In the genomic region with DNA sequence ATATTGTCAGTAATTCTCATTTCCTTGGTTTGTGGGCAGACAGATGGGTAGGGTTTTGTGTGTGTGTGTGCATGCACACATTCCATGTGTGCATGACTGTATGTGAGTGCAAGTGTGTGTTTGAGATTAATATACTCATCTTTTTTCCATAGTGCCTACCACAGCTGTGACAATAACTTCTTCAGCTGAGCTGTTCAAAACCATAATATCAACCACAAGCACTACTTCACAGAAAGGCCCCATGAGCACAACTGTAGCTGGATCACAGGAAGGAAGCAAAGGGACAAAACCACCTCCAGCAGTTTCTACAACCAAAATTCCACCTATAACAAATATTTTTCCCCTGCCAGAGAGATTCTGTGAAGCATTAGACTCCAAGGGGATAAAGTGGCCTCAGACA, we compare ENCODE assay signal across 17 cellular contexts.
"Had no signal": no experiment of that assay in that cellular context is flagged by ENCODE, and none has a peak within 500 bp of the region (broad histone marks: within the 10 kb centered on the region; RNA-seq: fewer than 3 reads in every experiment).

No MANE protein-coding gene starts in this region.

- DNase-seq: activated B cell treated with CpG ODN at 0.5 μM for 24 hours; activated CD4-positive, alpha-beta T cell treated with anti-CD3 and anti-CD28 coated beads for 48 hours; activated CD8-positive, alpha-beta memory T cell treated with anti-CD3 and anti-CD28 coated beads, Interleukin-2, amount 50 U/mL, for 48 hours; activated gamma-delta T cell treated with Interleukin-2 at 50 U/mL for 16 hours; activated T-cell treated with anti-CD3 and anti-CD28 coated beads, Interleukin-2, amount 50 U/mL, for 72 hours; amniotic stem cell; effector CD8-positive, alpha-beta T cell; gastrocnemius medialis; heart right ventricle; pancreas; stimulated activated CD4-positive, alpha-beta T cell treated with anti-CD3 and anti-CD28 coated beads, Interleukin-1b, Interleukin-23, amount 100 ng/mL, for 48 hours; stimulated activated naive CD8-positive, alpha-beta T cell treated with anti-CD3 and anti-CD28 coated beads, Interleukin-15, amount 100 ng/mL, for 72 hours; T-helper 17 cell; upper lobe of left lung had no signal

- H3K27ac ChIP-seq: gastrocnemius medialis, heart right ventricle, pancreas, upper lobe of left lung had no signal

- H3K4me3 ChIP-seq: gastrocnemius medialis, pancreas, upper lobe of left lung had no signal

- H3K4me1 Mint-ChIP-seq: activated B cell treated with CpG ODN at 0.5 μM for 24 hours; central memory CD8-positive, alpha-beta T cell; stimulated activated naive CD8-positive, alpha-beta T cell treated with anti-CD3 and anti-CD28 coated beads, Interleukin-15, amount 100 ng/mL, for 72 hours; T-helper 17 cell had no signal

- H3K9me3 Mint-ChIP-seq: activated B cell treated with CpG ODN at 0.5 μM for 24 hours; activated T-cell treated with anti-CD3 and anti-CD28 coated beads, Interleukin-2, amount 50 U/mL, for 72 hours; mesothelial cell of epicardium had no signal

- H3K4me1 ChIP-seq: pancreas had no signal

- H3K27me3 ChIP-seq: gastrocnemius medialis, heart right ventricle, pancreas, upper lobe of left lung had no signal

- H3K4me3 Mint-ChIP-seq: activated B cell treated with CpG ODN at 0.5 μM for 24 hours; activated naive CD8-positive, alpha-beta T cell; activated T-cell treated with anti-CD3 and anti-CD28 coated beads, Interleukin-2, amount 50 U/mL, for 72 hours; central memory CD8-positive, alpha-beta T cell; mesothelial cell of epicardium; stimulated activated naive CD8-positive, alpha-beta T cell treated with anti-CD3 and anti-CD28 coated beads, Interleukin-15, amount 100 ng/mL, for 72 hours; T-helper 17 cell had no signal

- ATAC-seq: activated T-cell treated with anti-CD3 and anti-CD28 coated beads, Interleukin-2, amount 50 U/mL, for 72 hours; gastrocnemius medialis; heart right ventricle; pancreas; stimulated activated naive CD8-positive, alpha-beta T cell treated with anti-CD3 and anti-CD28 coated beads, Interleukin-15, amount 100 ng/mL, for 72 hours; T-helper 17 cell had no signal

- H3K36me3 Mint-ChIP-seq: activated naive CD8-positive, alpha-beta T cell had no signal

- H3K36me3 ChIP-seq: gastrocnemius medialis, pancreas had no signal

- H3K9me3 ChIP-seq: gastrocnemius medialis, heart right ventricle, pancreas, upper lobe of left lung had no signal

- H3K27ac Mint-ChIP-seq: activated B cell treated with CpG ODN at 0.5 μM for 24 hours; activated naive CD8-positive, alpha-beta T cell; activated T-cell treated with anti-CD3 and anti-CD28 coated beads, Interleukin-2, amount 50 U/mL, for 72 hours; stimulated activated naive CD8-positive, alpha-beta T cell treated with anti-CD3 and anti-CD28 coated beads, Interleukin-15, amount 100 ng/mL, for 72 hours; T-helper 17 cell had no signal

- H3K27me3 Mint-ChIP-seq: activated B cell treated with CpG ODN at 0.5 μM for 24 hours; activated naive CD8-positive, alpha-beta T cell; central memory CD8-positive, alpha-beta T cell; stimulated activated naive CD8-positive, alpha-beta T cell treated with anti-CD3 and anti-CD28 coated beads, Interleukin-15, amount 100 ng/mL, for 72 hours; T-helper 17 cell had no signal
